Comparison of ENCODE assay signal across 21 cellular contexts in the genomic region with DNA sequence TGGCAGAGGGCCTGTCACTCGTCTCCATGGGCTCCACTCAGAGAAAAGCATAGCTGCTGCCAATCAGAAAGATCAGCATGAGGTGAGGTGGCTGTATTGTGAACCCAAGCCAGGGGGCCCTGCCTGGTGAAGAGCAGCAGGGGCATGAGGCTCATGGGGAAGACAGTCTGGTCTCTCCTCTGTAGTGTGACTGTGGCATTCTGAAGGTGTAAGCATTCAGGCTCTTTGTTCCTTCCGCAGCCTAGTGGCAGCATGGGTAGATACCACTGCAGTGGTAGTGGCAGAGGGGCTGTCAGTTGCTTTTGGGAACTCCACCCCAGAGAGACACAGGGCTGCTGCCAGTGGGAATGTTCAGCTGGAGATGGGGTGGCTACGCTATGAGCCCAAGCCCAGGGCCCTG. TPM values are rescaled to one million over a fixed set of nuclear protein-coding genes. Genes with fewer than 3 reads are reported as not detected.
"Had no signal": no experiment of that assay in that cellular context is flagged by ENCODE, and none has a peak within 500 bp of the region (broad histone marks: within the 10 kb centered on the region; RNA-seq: fewer than 3 reads in every experiment).

No MANE protein-coding gene starts in this region.

- H3K4me3 Mint-ChIP-seq: memory B cell; natural killer cell treated with Interleukin-12 subunit alpha and Interleukin-12 subunit beta and Interleukin-15 and Interleukin-18, amount 100 ng/mL, for 72 hours; neural progenitor cell had no signal

- H3K27me3 ChIP-seq: gastrocnemius medialis, neural progenitor cell, uterus had no signal

- H3K36me3 ChIP-seq: esophagus muscularis mucosa, gastrocnemius medialis, heart right ventricle, left ventricle myocardium inferior, lower lobe of right lung, neural progenitor cell, uterus had no signal

- H3K9me3 ChIP-seq: esophagus muscularis mucosa, gastrocnemius medialis, heart right ventricle, left ventricle myocardium inferior, lower lobe of right lung, psoas muscle, uterus had no signal

- DNase-seq: effector memory CD4-positive, alpha-beta T cell; gastrocnemius medialis; heart right ventricle; kidney; left cardiac atrium; left ventricle myocardium inferior; lower lobe of right lung; midbrain; retina; small intestine; stimulated activated CD4-positive, alpha-beta T cell treated with anti-CD3 and anti-CD28 coated beads, Interleukin-12 subunit alpha, Interleukin-12 subunit beta, amount 100 ng/mL, for 4 hours; stimulated activated naive CD4-positive, alpha-beta T cell treated with Interleukin-2 at 50 U/mL for 16 hours; trophoblast cell; uterus had no signal

- H3K9ac ChIP-seq: neural progenitor cell had no signal

- ATAC-seq: gastrocnemius medialis, heart right ventricle, left cardiac atrium, lower lobe of right lung, psoas muscle had no signal

- H3K4me3 ChIP-seq: coronary artery, esophagus muscularis mucosa, gastrocnemius medialis, heart right ventricle, left ventricle myocardium inferior, lower lobe of right lung, neural progenitor cell, psoas muscle, uterus had no signal

- H3K9me3 Mint-ChIP-seq: natural killer cell treated with Interleukin-12 subunit alpha and Interleukin-12 subunit beta and Interleukin-15 and Interleukin-18, amount 100 ng/mL, for 72 hours; neural progenitor cell had no signal

- H3K4me2 ChIP-seq: neural progenitor cell had no signal

- H3K27ac Mint-ChIP-seq: memory B cell; natural killer cell treated with Interleukin-12 subunit alpha and Interleukin-12 subunit beta and Interleukin-15 and Interleukin-18, amount 100 ng/mL, for 72 hours had no signal

- H3K4me1 ChIP-seq: esophagus muscularis mucosa, gastrocnemius medialis, left ventricle myocardium inferior, lower lobe of right lung, neural progenitor cell, psoas muscle, uterus had no signal

- H3K27ac ChIP-seq: coronary artery, epithelial cell of prostate, esophagus muscularis mucosa, gastrocnemius medialis, heart right ventricle, left ventricle myocardium inferior, lower lobe of right lung, neural progenitor cell, psoas muscle, uterus had no signal

- H3K36me3 Mint-ChIP-seq: memory B cell; natural killer cell treated with Interleukin-12 subunit alpha and Interleukin-12 subunit beta and Interleukin-15 and Interleukin-18, amount 100 ng/mL, for 72 hours; neural progenitor cell had no signal

RNA-seq across cellular contexts. Expression of a gene that starts 52.5 kb away (rescaled TPM):
- polyA plus RNA-seq: heart right ventricle, psoas muscle, small intestine had no signal
